ENCODE assay signal across 13 cellular contexts in genomic region chr15:42710662-42711061, GRCh38. TPM values are rescaled to one million over a fixed set of nuclear protein-coding genes. Genes with fewer than 3 reads are reported as not detected.
DNase-seq lines count a peak whose midpoint lies in the region; TF ChIP-seq lines count a peak whose summit lies in the region.
"Had no signal": no experiment of that assay in that cellular context is flagged by ENCODE, and none has a peak within 500 bp of the region (broad histone marks: within the 10 kb centered on the region; RNA-seq: fewer than 3 reads in every experiment).

No MANE protein-coding gene starts in this region.

- H3K4me3 ChIP-seq in AG10803 (ENCODE audit: low read length), result no peak overlapping the region
- no peak overlapping the region for H3K4me3 ChIP-seq in tibial nerve

- TF ChIP-seq EP300 in tibial nerve (IDR thresholded peaks at IDR 0.05), result no peak

- 86 to 88% methylated on average over 2 of the region's 2 CpGs for WGBS in tibial nerve, 2 donors

- no peaks in the 10 kb centered on the region for H3K27me3 ChIP-seq in tibial nerve

- peaks cover 0 to 29% (median 0%) of the 10 kb centered on the region in 3 donors for H3K36me3 ChIP-seq in tibial nerve

- DNase-seq in AG10803 (ENCODE audit: low read depth), result peak; percentile 33
- peak; percentile 13 for DNase-seq in EH (ENCODE audit: low read depth)
- peak; percentile 21 for DNase-seq in fibroblast of gingiva (ENCODE audit: low read depth)
- peak; percentile 21 for DNase-seq in myocyte (ENCODE audit: low read depth)
- DNase-seq in tibial nerve (ENCODE audit: low spot score in 2 of 2), result no peak
- DNase-seq in ecto neural progenitor cell (ENCODE audit: low spot score), result no peak
- no peak for DNase-seq in NCI-H1048 (lab: John Stamatoyannopoulos, UW)
- DNase-seq: COR-L47, DND-41, GF-D8, HCEC 1CT, HFFc6 had no signal

- H3K9me3 ChIP-seq in tibial nerve, result no peaks in the 10 kb centered on the region

- no peak for TF ChIP-seq CTCF in AG10803 (conservative IDR thresholded peaks at IDR 0.05; ENCODE audit: low read length)
- no peak for TF ChIP-seq CTCF in tibial nerve (IDR thresholded peaks at IDR 0.05)

- peaks cover 0 to 3% (median 0%) of the 10 kb centered on the region in 4 donors for H3K4me1 ChIP-seq in tibial nerve

- no peak for TF ChIP-seq POLR2A in tibial nerve (IDR thresholded peaks at IDR 0.05)

- H3K27ac ChIP-seq in tibial nerve, result no peak overlapping the region
- H3K27ac ChIP-seq: HL-60 had no signal

RNA-seq across cellular contexts. Expression of gene CDAN1, which starts 26.3 kb away (rescaled TPM):
- total RNA-seq in myocyte (11.9 and 22.0 TPM in 2 replicates), tibial nerve (10 to 100 TPM; 14.0 to 25.5 (median 22.0) TPM)
- 10.2 TPM for polyA plus RNA-seq in myocyte (2012)

Comparison
In these comparisons a context has a peak if more than half of its experiments do, and no peak if none do; other contexts are left out.
1. DNase-seq: peak in AG10803 (single experiment), EH (single experiment), fibroblast of gingiva (single experiment) and myocyte (single experiment); none in tibial nerve (0 of 2), ecto neural progenitor cell (single experiment) and NCI-H1048 (single experiment).